In the genomic region with DNA sequence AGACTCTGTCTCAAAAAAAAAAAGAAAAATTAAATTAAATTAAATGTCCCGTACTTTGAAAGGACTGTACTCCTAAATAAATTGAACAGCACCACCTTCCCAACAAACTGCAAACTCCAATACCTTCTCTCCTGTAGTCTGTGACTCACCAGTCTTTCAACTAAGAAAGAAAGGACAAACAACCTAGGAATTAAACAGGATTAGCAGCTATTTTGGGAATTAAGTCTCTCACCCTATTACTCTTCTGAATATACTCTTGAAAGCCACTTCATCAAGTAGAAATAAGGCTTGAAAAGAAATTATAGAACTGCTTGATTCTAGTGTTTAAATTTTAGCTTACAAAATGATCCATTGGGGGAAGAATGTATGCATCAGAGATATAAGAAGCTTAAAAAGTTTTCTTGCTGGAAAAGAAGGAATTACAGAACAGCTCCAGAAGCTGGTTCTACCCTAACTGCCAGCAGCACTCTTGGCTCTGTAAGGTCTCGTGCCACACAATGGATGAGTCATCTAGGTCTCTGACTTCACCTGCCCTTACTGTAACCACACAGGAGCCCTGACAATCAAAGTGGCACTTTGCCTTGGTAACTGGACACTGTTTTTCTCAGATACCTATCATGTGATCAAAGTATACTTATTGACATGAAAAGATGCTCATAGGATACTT, we compare ENCODE assay signal across 8 cellular contexts. TPM values are rescaled to one million over a fixed set of nuclear protein-coding genes. Genes with fewer than 3 reads are reported as not detected.
DNase-seq lines count a peak whose midpoint lies in the region; ATAC-seq and TF ChIP-seq lines count a peak whose summit lies in the region.

No MANE protein-coding gene starts in this region.

- DNase-seq in EL, result peak; percentile 49
- peak; percentile 72 for DNase-seq in SHP77 treated with DMSO at 0.1 percent for 48 hours (lab: John Stamatoyannopoulos, UW)
- peak; percentile 90 for DNase-seq in MCF 10A (ENCODE audit: unreplicated experiment)
- peak; percentile 21 for DNase-seq in prostate gland (ENCODE audit: low spot score)
- DNase-seq in COR-L47 (lab: John Stamatoyannopoulos, UW), result no peak
- DNase-seq in left ventricle myocardium inferior, result no peak

- peaks cover 12% of the 10 kb centered on the region for H3K4me1 ChIP-seq in prostate gland (replicated peaks)
- H3K4me1 ChIP-seq in left ventricle myocardium inferior, result peaks cover 39% of the 10 kb centered on the region

- TF ChIP-seq POLR2A in prostate gland (IDR thresholded peaks at IDR 0.05), result no peak

- no peaks in the 10 kb centered on the region for H3K36me3 Mint-ChIP-seq in MCF 10A (ENCODE audit: insufficient read depth, unreplicated experiment)

- H3K9me3 ChIP-seq in prostate gland (no peaks in the 10 kb centered on the region), left ventricle myocardium inferior (replicated peaks) (no peaks in the 10 kb centered on the region)

- H3K27me3 Mint-ChIP-seq in MCF 10A (ENCODE audit: insufficient read depth, unreplicated experiment), result no peaks in the 10 kb centered on the region

- H3K4me1 Mint-ChIP-seq in MCF 10A (ENCODE audit: insufficient read depth, unreplicated experiment), result peaks cover 11% of the 10 kb centered on the region

- no peaks in the 10 kb centered on the region for H3K36me3 ChIP-seq in prostate gland
- no peaks in the 10 kb centered on the region for H3K36me3 ChIP-seq in left ventricle myocardium inferior

- no peak for TF ChIP-seq CTCF in MCF 10A (IDR thresholded peaks at IDR 0.05; ENCODE audit: unreplicated experiment)
- TF ChIP-seq CTCF in prostate gland (IDR thresholded peaks at IDR 0.05), result no peak
- TF ChIP-seq CTCF in left ventricle myocardium inferior (IDR thresholded peaks at IDR 0.05; ENCODE audit: borderline replicate concordance), result no peak

- CTCF ChIA-PET in MCF 10A (lab: Yijun Ruan, JAX), result interaction anchor here (0.6 to 1.1 kb wide), 6 partner anchors 8 to 1938 kb away, joined by 3 to 4 read pairs (median 3); no protein-coding TSS in a partner anchor

- H3K4me3 ChIP-seq in prostate gland, result no peak overlapping the region
- no peak overlapping the region for H3K4me3 ChIP-seq in left ventricle myocardium inferior

- no peak overlapping the region for H3K4me3 Mint-ChIP-seq in MCF 10A (ENCODE audit: unreplicated experiment)

- peak overlapping the region; percentile 67 for H3K27ac Mint-ChIP-seq in MCF 10A (ENCODE audit: low read depth, unreplicated experiment)

- POLR2A ChIA-PET in MCF 10A (lab: Yijun Ruan, JAX), result interaction anchor here (0.6 to 4.6 kb wide), 15 partner anchors 8 to 208 kb away, joined by 3 to 73 read pairs (median 3); a partner anchor contains a TSS

- WGBS in prostate gland, result 52% methylated on average over 2 of the region's 2 CpGs

- H3K27ac ChIP-seq in prostate gland (no peak overlapping the region), left ventricle myocardium inferior (replicated peaks) (no peak overlapping the region)

- H3K27me3 ChIP-seq in prostate gland (replicated peaks; ENCODE audit: insufficient read depth) (no peaks in the 10 kb centered on the region), left ventricle myocardium inferior (ENCODE audit: low read depth) (no peaks in the 10 kb centered on the region)

- BruUV-seq in MCF 10A (replicated peaks; lab: Mats Ljungman, UMichigan), result no TSS peak

- intact Hi-C loops in MCF 10A (cut with micrococcal nuclease) (no loop called here), prostate gland (cut with DNase I) (loop anchor here (5.0 to 10.0 kb wide), 3 partner anchors 33 to 178 kb away; a partner anchor contains a TSS), left ventricle myocardium inferior (cut with micrococcal nuclease) (no loop called here)

- no peaks in the 10 kb centered on the region for H3K9me3 Mint-ChIP-seq in MCF 10A (ENCODE audit: unreplicated experiment)

- ATAC-seq in HG03354 (IDR thresholded peaks at IDR 0.05; ENCODE audit: poor library complexity, severe bottlenecking, unreplicated experiment) (peak; percentile 49), GM18858 (IDR thresholded peaks at IDR 0.05; ENCODE audit: unreplicated experiment) (no peak)

RNA-seq across cellular contexts. Expression of a gene that starts 57.0 kb away (rescaled TPM):
- 56.8 and 58.1 TPM in 2 replicates for total RNA-seq in MCF 10A (2022)
- 10 to 100 TPM; 27.6 to 41.7 TPM for total RNA-seq in prostate gland
- 7.6 TPM for total RNA-seq in left ventricle myocardium inferior

RNA-seq across cellular contexts. Expression of a gene that starts 59.2 kb away (rescaled TPM):
- total RNA-seq in MCF 10A (2022) (65.5 and 86.0 TPM in 2 replicates), prostate gland (10 to 100 TPM; 66.7 to 94.2 TPM), left ventricle myocardium inferior (17.1 TPM)

Comparison
In these comparisons a context has a peak if more than half of its experiments do, and no peak if none do; other contexts are left out.
1. DNase-seq: peak in EL (single experiment), SHP77 treated with DMSO at 0.1 percent for 48 hours (single experiment), MCF 10A (single experiment) and prostate gland (single experiment); none in COR-L47 (single experiment) and left ventricle myocardium inferior (single experiment).